1 cellular context compared by ENCODE assay signal in the genomic region with DNA sequence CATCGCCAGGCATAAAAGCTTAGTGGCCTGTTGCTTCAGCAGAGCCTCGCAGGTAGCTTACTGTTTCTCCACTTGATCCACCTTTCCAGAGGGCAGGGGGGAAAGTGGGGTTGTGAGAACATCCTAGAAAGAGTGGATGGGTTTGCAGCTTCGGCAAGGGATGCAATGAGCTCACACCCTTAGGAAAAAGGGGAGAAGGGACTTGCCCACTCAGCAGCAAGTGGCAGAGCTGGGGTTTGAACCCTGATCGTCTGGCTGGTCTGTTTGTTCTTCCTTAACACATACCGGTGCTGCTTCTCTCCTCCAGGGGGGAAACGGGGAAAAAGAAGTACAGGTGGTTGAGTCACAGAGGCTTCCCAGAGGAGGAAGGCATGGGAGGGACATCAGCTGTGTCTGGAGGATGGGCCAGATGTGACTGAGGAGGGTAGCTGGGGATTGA.
TF ChIP-seq lines count a peak whose summit lies in the region.

No MANE protein-coding gene starts in this region.

TF ChIP-seq in HEK293, 187 proteins besides CTCF, POLR2A, EP300 and RAD21 (continued from another document):
- TF ChIP-seq, protein P1, sequence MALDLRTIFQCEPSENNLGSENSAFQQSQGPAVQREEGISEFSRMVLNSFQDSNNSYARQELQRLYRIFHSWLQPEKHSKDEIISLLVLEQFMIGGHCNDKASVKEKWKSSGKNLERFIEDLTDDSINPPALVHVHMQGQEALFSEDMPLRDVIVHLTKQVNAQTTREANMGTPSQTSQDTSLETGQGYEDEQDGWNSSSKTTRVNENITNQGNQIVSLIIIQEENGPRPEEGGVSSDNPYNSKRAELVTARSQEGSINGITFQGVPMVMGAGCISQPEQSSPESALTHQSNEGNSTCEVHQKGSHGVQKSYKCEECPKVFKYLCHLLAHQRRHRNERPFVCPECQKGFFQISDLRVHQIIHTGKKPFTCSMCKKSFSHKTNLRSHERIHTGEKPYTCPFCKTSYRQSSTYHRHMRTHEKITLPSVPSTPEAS (tag by site-specific recombination; IDR thresholded peaks at IDR 0.05) = no peak
- TF ChIP-seq ZEB2 (tag by site-specific recombination; IDR thresholded peaks at IDR 0.05) = 0 out of 2 replicates have a peak, but pooled peaks have one; percentile 8
- 0 out of 2 replicates have a peak, but pooled peaks have one; percentile 9 for TF ChIP-seq ZBTB48 (tag by site-specific recombination; IDR thresholded peaks at IDR 0.05)
- TF ChIP-seq ZNF302 (tag by site-specific recombination; IDR thresholded peaks at IDR 0.05; ENCODE audit: low read depth) = no peak
- no peak for TF ChIP-seq ZNF76 (tag by site-specific recombination; IDR thresholded peaks at IDR 0.05; ENCODE audit: borderline replicate concordance, low read depth)
